ENCODE assay signal across 1 cellular context in the genomic region with DNA sequence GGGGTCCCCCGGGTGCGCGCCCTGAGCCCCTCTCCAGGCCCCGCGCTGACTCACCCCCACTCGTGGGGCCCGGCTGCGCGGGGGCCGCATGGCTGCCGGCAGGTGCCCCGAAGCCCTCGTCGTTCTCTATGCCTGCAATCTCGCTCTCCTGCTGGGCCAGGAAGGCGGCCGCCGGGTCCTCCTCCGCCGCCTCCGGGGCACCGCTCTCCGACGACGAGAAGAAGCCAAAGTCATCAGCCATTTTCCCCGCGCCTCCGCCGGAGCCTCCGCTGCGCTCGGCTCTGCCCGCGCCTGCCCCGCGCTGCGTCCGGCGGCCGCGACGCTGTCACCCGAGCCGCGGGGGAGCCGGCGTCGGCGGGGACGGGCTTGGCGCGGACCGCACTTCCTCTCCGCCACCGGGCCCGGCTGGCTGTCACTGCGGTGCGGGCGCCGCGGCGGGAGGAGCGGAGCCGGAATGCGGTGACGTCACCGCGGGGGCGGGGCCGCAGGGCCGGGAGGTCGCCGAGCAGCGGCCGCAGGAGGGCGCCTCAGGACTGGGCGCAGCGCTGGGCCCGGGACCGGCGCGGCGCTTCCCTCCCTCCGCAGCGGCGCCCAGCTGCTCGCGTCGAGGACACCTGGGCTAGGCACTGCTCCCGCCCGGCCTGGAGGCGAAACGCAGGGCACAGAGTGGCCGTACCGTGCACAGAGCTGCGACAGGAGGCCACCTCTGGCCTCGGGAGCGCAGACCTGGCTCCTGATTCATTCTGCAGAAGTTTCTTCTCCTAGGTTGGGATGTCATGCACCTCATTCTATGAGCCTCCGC.
A peak's percentile ranks its signal among the peaks of the same experiment; 100 is the strongest.
TF ChIP-seq lines count a peak whose summit lies in the region.

A gene with protein sequence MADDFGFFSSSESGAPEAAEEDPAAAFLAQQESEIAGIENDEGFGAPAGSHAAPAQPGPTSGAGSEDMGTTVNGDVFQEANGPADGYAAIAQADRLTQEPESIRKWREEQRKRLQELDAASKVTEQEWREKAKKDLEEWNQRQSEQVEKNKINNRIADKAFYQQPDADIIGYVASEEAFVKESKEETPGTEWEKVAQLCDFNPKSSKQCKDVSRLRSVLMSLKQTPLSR (minus strand): TSS at position 417 of the 802 bp plus-strand sequence. CDS start 176 bp downstream, at position 241.

TF ChIP-seq in HEK293, 187 proteins besides CTCF, POLR2A, EP300 and RAD21 (continued from another document):
- TF ChIP-seq, protein P1, sequence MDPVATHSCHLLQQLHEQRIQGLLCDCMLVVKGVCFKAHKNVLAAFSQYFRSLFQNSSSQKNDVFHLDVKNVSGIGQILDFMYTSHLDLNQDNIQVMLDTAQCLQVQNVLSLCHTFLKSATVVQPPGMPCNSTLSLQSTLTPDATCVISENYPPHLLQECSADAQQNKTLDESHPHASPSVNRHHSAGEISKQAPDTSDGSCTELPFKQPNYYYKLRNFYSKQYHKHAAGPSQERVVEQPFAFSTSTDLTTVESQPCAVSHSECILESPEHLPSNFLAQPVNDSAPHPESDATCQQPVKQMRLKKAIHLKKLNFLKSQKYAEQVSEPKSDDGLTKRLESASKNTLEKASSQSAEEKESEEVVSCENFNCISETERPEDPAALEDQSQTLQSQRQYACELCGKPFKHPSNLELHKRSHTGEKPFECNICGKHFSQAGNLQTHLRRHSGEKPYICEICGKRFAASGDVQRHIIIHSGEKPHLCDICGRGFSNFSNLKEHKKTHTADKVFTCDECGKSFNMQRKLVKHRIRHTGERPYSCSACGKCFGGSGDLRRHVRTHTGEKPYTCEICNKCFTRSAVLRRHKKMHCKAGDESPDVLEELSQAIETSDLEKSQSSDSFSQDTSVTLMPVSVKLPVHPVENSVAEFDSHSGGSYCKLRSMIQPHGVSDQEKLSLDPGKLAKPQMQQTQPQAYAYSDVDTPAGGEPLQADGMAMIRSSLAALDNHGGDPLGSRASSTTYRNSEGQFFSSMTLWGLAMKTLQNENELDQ (tag by site-specific recombination; IDR thresholded peaks at IDR 0.05; ENCODE audit: low read depth), result no peak
- TF ChIP-seq ZNF266 (tag by site-specific recombination; IDR thresholded peaks at IDR 0.05; ENCODE audit: low read depth), result no peak
- TF ChIP-seq KLF7 (tag by site-specific recombination; IDR thresholded peaks at IDR 0.05; ENCODE audit: borderline replicate concordance), result no peak
- TF ChIP-seq, protein P2, sequence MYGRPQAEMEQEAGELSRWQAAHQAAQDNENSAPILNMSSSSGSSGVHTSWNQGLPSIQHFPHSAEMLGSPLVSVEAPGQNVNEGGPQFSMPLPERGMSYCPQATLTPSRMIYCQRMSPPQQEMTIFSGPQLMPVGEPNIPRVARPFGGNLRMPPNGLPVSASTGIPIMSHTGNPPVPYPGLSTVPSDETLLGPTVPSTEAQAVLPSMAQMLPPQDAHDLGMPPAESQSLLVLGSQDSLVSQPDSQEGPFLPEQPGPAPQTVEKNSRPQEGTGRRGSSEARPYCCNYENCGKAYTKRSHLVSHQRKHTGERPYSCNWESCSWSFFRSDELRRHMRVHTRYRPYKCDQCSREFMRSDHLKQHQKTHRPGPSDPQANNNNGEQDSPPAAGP (tag by site-specific recombination; IDR thresholded peaks at IDR 0.05), result no peak
- TF ChIP-seq, protein P3, sequence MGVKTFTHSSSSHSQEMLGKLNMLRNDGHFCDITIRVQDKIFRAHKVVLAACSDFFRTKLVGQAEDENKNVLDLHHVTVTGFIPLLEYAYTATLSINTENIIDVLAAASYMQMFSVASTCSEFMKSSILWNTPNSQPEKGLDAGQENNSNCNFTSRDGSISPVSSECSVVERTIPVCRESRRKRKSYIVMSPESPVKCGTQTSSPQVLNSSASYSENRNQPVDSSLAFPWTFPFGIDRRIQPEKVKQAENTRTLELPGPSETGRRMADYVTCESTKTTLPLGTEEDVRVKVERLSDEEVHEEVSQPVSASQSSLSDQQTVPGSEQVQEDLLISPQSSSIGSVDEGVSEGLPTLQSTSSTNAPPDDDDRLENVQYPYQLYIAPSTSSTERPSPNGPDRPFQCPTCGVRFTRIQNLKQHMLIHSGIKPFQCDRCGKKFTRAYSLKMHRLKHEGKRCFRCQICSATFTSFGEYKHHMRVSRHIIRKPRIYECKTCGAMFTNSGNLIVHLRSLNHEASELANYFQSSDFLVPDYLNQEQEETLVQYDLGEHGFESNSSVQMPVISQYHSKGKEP (tag by site-specific recombination; IDR thresholded peaks at IDR 0.05), result peak; percentile 81
- TF ChIP-seq ZNF530 (tag by site-specific recombination; IDR thresholded peaks at IDR 0.05; ENCODE audit: low read depth), result no peak
- TF ChIP-seq ZFHX2 (tag by site-specific recombination; conservative IDR thresholded peaks at IDR 0.05), result peak; percentile 81
- TF ChIP-seq, protein P4, sequence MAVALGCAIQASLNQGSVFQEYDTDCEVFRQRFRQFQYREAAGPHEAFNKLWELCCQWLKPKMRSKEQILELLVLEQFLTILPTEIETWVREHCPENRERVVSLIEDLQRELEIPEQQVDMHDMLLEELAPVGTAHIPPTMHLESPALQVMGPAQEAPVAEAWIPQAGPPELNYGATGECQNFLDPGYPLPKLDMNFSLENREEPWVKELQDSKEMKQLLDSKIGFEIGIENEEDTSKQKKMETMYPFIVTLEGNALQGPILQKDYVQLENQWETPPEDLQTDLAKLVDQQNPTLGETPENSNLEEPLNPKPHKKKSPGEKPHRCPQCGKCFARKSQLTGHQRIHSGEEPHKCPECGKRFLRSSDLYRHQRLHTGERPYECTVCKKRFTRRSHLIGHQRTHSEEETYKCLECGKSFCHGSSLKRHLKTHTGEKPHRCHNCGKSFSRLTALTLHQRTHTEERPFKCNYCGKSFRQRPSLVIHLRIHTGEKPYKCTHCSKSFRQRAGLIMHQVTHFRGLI (tag by site-specific recombination; IDR thresholded peaks at IDR 0.05), result peak; percentile 54
- TF ChIP-seq, protein P5, sequence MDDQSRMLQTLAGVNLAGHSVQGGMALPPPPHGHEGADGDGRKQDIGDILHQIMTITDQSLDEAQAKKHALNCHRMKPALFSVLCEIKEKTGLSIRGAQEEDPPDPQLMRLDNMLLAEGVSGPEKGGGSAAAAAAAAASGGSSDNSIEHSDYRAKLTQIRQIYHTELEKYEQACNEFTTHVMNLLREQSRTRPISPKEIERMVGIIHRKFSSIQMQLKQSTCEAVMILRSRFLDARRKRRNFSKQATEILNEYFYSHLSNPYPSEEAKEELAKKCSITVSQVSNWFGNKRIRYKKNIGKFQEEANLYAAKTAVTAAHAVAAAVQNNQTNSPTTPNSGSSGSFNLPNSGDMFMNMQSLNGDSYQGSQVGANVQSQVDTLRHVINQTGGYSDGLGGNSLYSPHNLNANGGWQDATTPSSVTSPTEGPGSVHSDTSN (CRISPR knock-in tag; IDR thresholded peaks at IDR 0.05), result peak; percentile 57
- no peak for TF ChIP-seq ZNF560 (tag by site-specific recombination; IDR thresholded peaks at IDR 0.05; ENCODE audit: borderline replicate concordance)
- TF ChIP-seq ZBTB20 (tag by site-specific recombination; IDR thresholded peaks at IDR 0.05), result peak; percentile 73
- TF ChIP-seq, protein P6, sequence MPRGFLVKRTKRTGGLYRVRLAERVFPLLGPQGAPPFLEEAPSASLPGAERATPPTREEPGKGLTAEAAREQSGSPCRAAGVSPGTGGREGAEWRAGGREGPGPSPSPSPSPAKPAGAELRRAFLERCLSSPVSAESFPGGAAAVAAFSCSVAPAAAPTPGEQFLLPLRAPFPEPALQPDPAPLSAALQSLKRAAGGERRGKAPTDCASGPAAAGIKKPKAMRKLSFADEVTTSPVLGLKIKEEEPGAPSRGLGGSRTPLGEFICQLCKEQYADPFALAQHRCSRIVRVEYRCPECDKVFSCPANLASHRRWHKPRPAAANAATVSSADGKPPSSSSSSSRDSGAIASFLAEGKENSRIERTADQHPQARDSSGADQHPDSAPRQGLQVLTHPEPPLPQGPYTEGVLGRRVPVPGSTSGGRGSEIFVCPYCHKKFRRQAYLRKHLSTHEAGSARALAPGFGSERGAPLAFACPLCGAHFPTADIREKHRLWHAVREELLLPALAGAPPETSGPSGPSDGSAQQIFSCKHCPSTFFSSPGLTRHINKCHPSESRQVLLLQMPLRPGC (tag by site-specific recombination; IDR thresholded peaks at IDR 0.05), result no peak
- TF ChIP-seq KLF16 (tag by site-specific recombination; IDR thresholded peaks at IDR 0.05), result no peak
- TF ChIP-seq ZNF596 (tag by site-specific recombination; IDR thresholded peaks at IDR 0.05), result peak; percentile 35; the same call in 1 of the 2 replicates
- TF ChIP-seq ZNF510 (tag by site-specific recombination; IDR thresholded peaks at IDR 0.05; ENCODE audit: insufficient replicate concordance), result no peak
- TF ChIP-seq, protein P7, sequence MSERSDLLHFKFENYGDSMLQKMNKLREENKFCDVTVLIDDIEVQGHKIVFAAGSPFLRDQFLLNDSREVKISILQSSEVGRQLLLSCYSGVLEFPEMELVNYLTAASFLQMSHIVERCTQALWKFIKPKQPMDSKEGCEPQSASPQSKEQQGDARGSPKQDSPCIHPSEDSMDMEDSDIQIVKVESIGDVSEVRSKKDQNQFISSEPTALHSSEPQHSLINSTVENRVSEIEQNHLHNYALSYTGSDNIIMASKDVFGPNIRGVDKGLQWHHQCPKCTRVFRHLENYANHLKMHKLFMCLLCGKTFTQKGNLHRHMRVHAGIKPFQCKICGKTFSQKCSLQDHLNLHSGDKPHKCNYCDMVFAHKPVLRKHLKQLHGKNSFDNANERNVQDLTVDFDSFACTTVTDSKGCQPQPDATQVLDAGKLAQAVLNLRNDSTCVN (tag by site-specific recombination; optimal IDR thresholded peaks at IDR 0.05), result peak; percentile 86
- TF ChIP-seq REPIN1 (tag by site-specific recombination; IDR thresholded peaks at IDR 0.05; ENCODE audit: low read depth), result no peak
- TF ChIP-seq SALL2 (tag by site-specific recombination; IDR thresholded peaks at IDR 0.05; ENCODE audit: borderline replicate concordance), result no peak
- TF ChIP-seq SCRT2 (tag by site-specific recombination; IDR thresholded peaks at IDR 0.05), result no peak
TF ChIP-seq in HEK293: peak in this region for 35.
